In genomic region chr2:240586198-240586918, GRCh38 we compare ENCODE assay signal across 8 cellular contexts. TPM values are rescaled to one million over a fixed set of nuclear protein-coding genes. Genes with fewer than 3 reads are reported as not detected.
A peak's percentile ranks its signal among the peaks of the same experiment; 100 is the strongest.
DNase-seq lines count a peak whose midpoint lies in the region; ATAC-seq and TF ChIP-seq lines count a peak whose summit lies in the region.

CAPN10 (plus strand) TSS chr2:240586734; CDS start chr2:240586912, 178 bp downstream.

- TF ChIP-seq CTCF in PC-3 (conservative IDR thresholded peaks at IDR 0.05; ENCODE audit: low read depth, low read length) = no peak

- peak within 1 kb of the TSS; percentile 56 for H3K27ac ChIP-seq in PC-3 (ENCODE audit: low read length)

- peaks cover 41% of the 10 kb centered on the region for H3K4me1 ChIP-seq in PC-3 (ENCODE audit: insufficient read depth, low read length)
- peaks cover 28% of the 10 kb centered on the region for H3K4me1 ChIP-seq in mucosa of stomach (ENCODE audit: control insufficient read depth, insufficient read depth, low read length)

- ATAC-seq in GM21576 (IDR thresholded peaks at IDR 0.05; ENCODE audit: unreplicated experiment) = peak; percentile 50
- peak; percentile 86 for ATAC-seq in PC-3

- peak; percentile 81 for TF ChIP-seq POLR2A in erythroblast (IDR thresholded peaks at IDR 0.05; ENCODE audit: low read length)

- H3K27me3 ChIP-seq in PC-3 (ENCODE audit: low read length) (no peaks in the 10 kb centered on the region), mucosa of stomach (ENCODE audit: control insufficient read depth, insufficient read depth, low read length) (no peaks in the 10 kb centered on the region)

- CTCF ChIA-PET in PC-3 (lab: Charles Lee) = interaction anchor here (1.0 to 1.2 kb wide), 2 partner anchors 20 to 21 kb away, joined by 4 read pairs; no protein-coding TSS in a partner anchor

- intact Hi-C loops in PC-3 (cut with micrococcal nuclease) = no loop called here

- H3K4me3 ChIP-seq in PC-3 (ENCODE audit: low read length) = peak within 1 kb of the TSS; percentile 93
- H3K4me3 ChIP-seq in mucosa of stomach (ENCODE audit: low read length) = peak within 1 kb of the TSS; percentile 51

- TF ChIP-seq RAD21 in Ishikawa (IDR thresholded peaks at IDR 0.05; ENCODE audit: low read depth) = no peak

- peak within 1 kb of the TSS; percentile 96 for H3K4me2 ChIP-seq in PC-3 (ENCODE audit: low read length)

- H3K9ac ChIP-seq in PC-3 (ENCODE audit: low read length) (peak within 1 kb of the TSS; percentile 93), mucosa of stomach (ENCODE audit: low read length) (peak within 1 kb of the TSS; percentile 84)

- no peaks in the 10 kb centered on the region for H3F3A ChIP-seq in PC-3 (ENCODE audit: low read length, unreplicated experiment)

- no peaks in the 10 kb centered on the region for H3K36me3 ChIP-seq in PC-3 (ENCODE audit: low read depth, low read length)
- peaks cover 3% of the 10 kb centered on the region for H3K36me3 ChIP-seq in mucosa of stomach (ENCODE audit: control insufficient read depth, insufficient read depth, low read length)

- peaks cover 8% of the 10 kb centered on the region for H4K20me1 ChIP-seq in PC-3 (ENCODE audit: low read length)

- BruUV-seq in PC-3 (replicated peaks; lab: Mats Ljungman, UMichigan) = no TSS peak

- H3K9me3 ChIP-seq in PC-3 (ENCODE audit: low read length) (no peaks in the 10 kb centered on the region), mucosa of stomach (ENCODE audit: control insufficient read depth, low read length) (no peaks in the 10 kb centered on the region)

- POLR2A ChIA-PET in PC-3 (lab: Charles Lee; ENCODE audit: unreplicated experiment) = interaction anchor here (0.6 to 1.3 kb wide), 3 partner anchors 25 to 729 kb away, joined by 4 to 9 read pairs (median 4); no protein-coding TSS in a partner anchor

- peak within 1 kb of the TSS; percentile 87 for H2AFZ ChIP-seq in PC-3 (ENCODE audit: low read length)

- peaks cover 91% of the 10 kb centered on the region for H3K79me2 ChIP-seq in PC-3 (ENCODE audit: low read length)

- DNase-seq in DMS114 treated with DMSO at 0.1 percent for 48 hours (lab: John Stamatoyannopoulos, UW; ENCODE audit: unreplicated experiment) (peak; percentile 86), PC-3 (peak; percentile 94), activated T-cell treated with anti-CD3 and anti-CD28 coated beads for 48 hours (ENCODE audit: low read depth) (peak; percentile 96), erythroblast (lab: John Stamatoyannopoulos, UW) (peak; percentile 95 to 97)
- DNase-seq in stimulated activated CD8-positive, alpha-beta memory T cell treated with anti-CD3 and anti-CD28 coated beads, Interleukin-7, amount 100 ng/mL, for 1 hour (ENCODE audit: low read depth in 2 of 2) = peak; percentile 92 to 94

- H3K9me2 ChIP-seq in PC-3 (replicated peaks; ENCODE audit: low read length) = no peaks in the 10 kb centered on the region

- TF ChIP-seq EP300 in Ishikawa (IDR thresholded peaks at IDR 0.05; ENCODE audit: borderline replicate concordance) = 0 out of 2 replicates have a peak, but pooled peaks have one; percentile 9

TF ChIP-seq in Ishikawa, 13 proteins besides CTCF, POLR2A, EP300 and RAD21:
- peak; percentile 23; the same call in 1 of the 2 replicates for TF ChIP-seq ZBTB7A (IDR thresholded peaks at IDR 0.05; ENCODE audit: low read depth)
- TF ChIP-seq YY1 (IDR thresholded peaks at IDR 0.05; ENCODE audit: low read depth) = peak; percentile 74
- TF ChIP-seq TAF1 (IDR thresholded peaks at IDR 0.05; ENCODE audit: low read depth) = peak; percentile 87
- 0 out of 2 replicates have a peak, but pooled peaks have one; percentile 6 for TF ChIP-seq REST (IDR thresholded peaks at IDR 0.05; ENCODE audit: low read depth)
- peak; percentile 74 for TF ChIP-seq TCF12 (IDR thresholded peaks at IDR 0.05; ENCODE audit: low read depth)
- no peak for TF ChIP-seq FOXM1 (IDR thresholded peaks at IDR 0.05; ENCODE audit: borderline replicate concordance, low read depth)
- TF ChIP-seq EGR1 (IDR thresholded peaks at IDR 0.05) = 0 out of 2 replicates have a peak, but pooled peaks have one; percentile 40
- TF ChIP-seq USF1 (IDR thresholded peaks at IDR 0.05) = peak; percentile 96
- TF ChIP-seq CEBPB (IDR thresholded peaks at IDR 0.05) = no peak
- TF ChIP-seq NFIC (IDR thresholded peaks at IDR 0.05) = no peak; the same call in 1 of the 2 replicates
- TF ChIP-seq TEAD4 (IDR thresholded peaks at IDR 0.05) = 0 out of 2 replicates have a peak, but pooled peaks have one; percentile 7
- TF ChIP-seq CREB1 (IDR thresholded peaks at IDR 0.05; ENCODE audit: low read depth) = peak; percentile 71; the same call in 1 of the 2 replicates
- peak; percentile 76 for TF ChIP-seq MAX (IDR thresholded peaks at IDR 0.05)

RNA-seq across cellular contexts. Expression of gene CAPN10, which starts in this region (rescaled TPM):
- total RNA-seq in PC-3 (2014; rRNA removed) = 32.2 and 40.1 TPM in 2 replicates

Comparison
In these comparisons a context has a peak if more than half of its experiments do, and no peak if none do; other contexts are left out.
1. Peak in every context shown above with its lines: DNase-seq, ATAC-seq, H3K4me3 ChIP-seq and H3K27ac ChIP-seq.